Comparison of ENCODE assay signal across 23 cellular contexts in genomic region chr7:102227371-102227770, GRCh38.
"Had no signal": no experiment of that assay in that cellular context is flagged by ENCODE, and none has a peak within 500 bp of the region (broad histone marks: within the 10 kb centered on the region; RNA-seq: fewer than 3 reads in every experiment).

No MANE protein-coding gene starts in this region.

- H3K27ac ChIP-seq: HL-60, KMS-11, SJSA1, SK-N-MC had no signal

- H3K9me3 ChIP-seq: SJSA1 had no signal

- FAIRE-seq: HTR-8/SVneo, K562 had no signal

- H3K4me1 ChIP-seq: SJSA1 had no signal

- DNase-seq: Kasumi-1, MM.1S, NCI-H1092 treated with DMSO at 0.1 percent for 48 hours, NCI-H1417, NCI-H1436 treated with DMSO at 0.1 percent for 48 hours, NCI-H1694, NCI-H187 treated with DMSO at 0.1 percent for 48 hours, NCI-H2029 treated with DMSO at 0.1 percent for 48 hours, NCI-H2171 treated with DMSO at 0.1 percent for 48 hours, NCI-H226, NCI-H446, NCI-H510A, NCI-H524 treated with DMSO at 0.1 percent for 48 hours, NCI-H69, NCI-H774, SIG-M5 had no signal

- ATAC-seq: K562, Right ventricle myocardium inferior had no signal

- H3K27me3 ChIP-seq: SJSA1 had no signal

- H3K4me2 ChIP-seq: KMS-11 had no signal

- H3K9ac ChIP-seq: KMS-11 had no signal

- H3K4me3 ChIP-seq: K562, SJSA1, SK-N-MC had no signal
